8 cellular contexts compared by ENCODE assay signal in genomic region chr3:99638244-99638948, GRCh38. TPM values are rescaled to one million over a fixed set of nuclear protein-coding genes. Genes with fewer than 3 reads are reported as not detected.
DNase-seq lines count a peak whose midpoint lies in the region; ATAC-seq and TF ChIP-seq lines count a peak whose summit lies in the region.

COL8A1 (plus strand) TSS chr3:99638594; CDS start chr3:99790683, 152,089 bp downstream.

- peak; percentile 19 for DNase-seq in Calu3
- DNase-seq in PC-3 = peak; percentile 76
- DNase-seq in MM.1S = no peak
- DNase-seq in GM19238 (ENCODE audit: insufficient read length, low spot score) = no peak

- H3K4me2 ChIP-seq in PC-3 (ENCODE audit: low read length) (peak within 1 kb of the TSS; percentile 92), MM.1S (ENCODE audit: low read depth, low read length) (no peak within 1 kb of the TSS)

- CTCF ChIA-PET in Calu3 (lab: Charles Lee) = interaction anchor here (0.6 kb wide), 1 partner anchor 482 kb away, joined by 4 read pairs; no protein-coding TSS in a partner anchor
- CTCF ChIA-PET in PC-3 (lab: Charles Lee) = interaction anchor here (0.6 to 1.2 kb wide), 3 partner anchors 8 to 699 kb away, joined by 3 read pairs; no protein-coding TSS in a partner anchor

- ATAC-seq in PC-3 (peak; percentile 63), esophagus mucosa (peak; percentile 44), HG02798 (IDR thresholded peaks at IDR 0.05; ENCODE audit: poor library complexity, unreplicated experiment) (no peak), GM21825 (IDR thresholded peaks at IDR 0.05; ENCODE audit: unreplicated experiment) (no peak)

- H2AFZ ChIP-seq in PC-3 (ENCODE audit: low read length) (peak within 1 kb of the TSS; percentile 87), MM.1S (ENCODE audit: low read length) (no peak within 1 kb of the TSS)

- H3K4me1 Mint-ChIP-seq in Calu3 (ENCODE audit: low read depth, unreplicated experiment) = peaks cover 41% of the 10 kb centered on the region

- H3K27me3 ChIP-seq in PC-3 (ENCODE audit: low read length) (no peaks in the 10 kb centered on the region), muscle layer of colon (ENCODE audit: control insufficient read depth in 1 of 2, insufficient read depth in 2 of 2, low read length in 2 of 2) (no peaks in the 10 kb centered on the region), MM.1S (replicated peaks; ENCODE audit: insufficient read depth, low read length) (no peaks in the 10 kb centered on the region)

- peak within 1 kb of the TSS; percentile 79 for H3K27ac ChIP-seq in PC-3 (ENCODE audit: low read length)
- peak within 1 kb of the TSS; percentile 92 for H3K27ac ChIP-seq in muscle layer of colon (ENCODE audit: low read depth, low read length)
- no peak within 1 kb of the TSS for H3K27ac ChIP-seq in MM.1S (ENCODE audit: low read length)

- no peaks in the 10 kb centered on the region for H4K20me1 ChIP-seq in PC-3 (ENCODE audit: low read length)
- no peaks in the 10 kb centered on the region for H4K20me1 ChIP-seq in MM.1S (ENCODE audit: insufficient read depth, low read length)

- intact Hi-C loops in Calu3 (cut with micrococcal nuclease; ENCODE audit: unreplicated experiment) = no loop called here
- intact Hi-C loops in PC-3 (cut with micrococcal nuclease) = loop anchor here (2.0 to 10.0 kb wide), 3 partner anchors 140 to 464 kb away; no protein-coding TSS in a partner anchor

- POLR2A ChIA-PET in PC-3 (lab: Charles Lee; ENCODE audit: unreplicated experiment) = interaction anchor here (0.6 to 1.2 kb wide), 7 partner anchors 29 to 308 kb away, joined by 3 to 9 read pairs (median 4); no protein-coding TSS in a partner anchor

- H3K9me3 ChIP-seq in PC-3 (ENCODE audit: low read length) (no peaks in the 10 kb centered on the region), muscle layer of colon (ENCODE audit: low read length) (no peaks in the 10 kb centered on the region), MM.1S (replicated peaks; ENCODE audit: insufficient read depth, low read length) (no peaks in the 10 kb centered on the region)

- H3K4me3 Mint-ChIP-seq in Calu3 (ENCODE audit: low read depth, unreplicated experiment) = peak within 1 kb of the TSS; percentile 81

- H3K9me3 Mint-ChIP-seq in Calu3 (ENCODE audit: low read depth, unreplicated experiment) = no peaks in the 10 kb centered on the region

- H3F3A ChIP-seq in PC-3 (ENCODE audit: low read length, unreplicated experiment) (peaks cover 4% of the 10 kb centered on the region), MM.1S (ENCODE audit: insufficient read depth, low read length) (no peaks in the 10 kb centered on the region)

- H3K9me2 ChIP-seq in PC-3 (replicated peaks; ENCODE audit: low read length) (no peaks in the 10 kb centered on the region), MM.1S (replicated peaks; ENCODE audit: insufficient read depth, low read length) (no peaks in the 10 kb centered on the region)

- no peaks in the 10 kb centered on the region for H3K79me2 ChIP-seq in PC-3 (ENCODE audit: low read length)
- H3K79me2 ChIP-seq in MM.1S (ENCODE audit: low read length) = no peaks in the 10 kb centered on the region

- H3K36me3 ChIP-seq in PC-3 (ENCODE audit: low read depth, low read length) = no peaks in the 10 kb centered on the region
- H3K36me3 ChIP-seq in muscle layer of colon (ENCODE audit: insufficient read depth, low read length) = no peaks in the 10 kb centered on the region
- H3K36me3 ChIP-seq in MM.1S (replicated peaks; ENCODE audit: insufficient read depth, low read length) = no peaks in the 10 kb centered on the region

- peaks cover 14% of the 10 kb centered on the region for H3K36me3 Mint-ChIP-seq in Calu3 (ENCODE audit: insufficient read depth, unreplicated experiment)

- H3K27me3 Mint-ChIP-seq in Calu3 (ENCODE audit: unreplicated experiment) = no peaks in the 10 kb centered on the region

- H3K9ac ChIP-seq in PC-3 (ENCODE audit: low read length) (peak within 1 kb of the TSS; percentile 63), muscle layer of colon (ENCODE audit: low read length) (peak within 1 kb of the TSS; percentile 70), MM.1S (ENCODE audit: low read length) (no peak within 1 kb of the TSS)

- BruUV-seq in Calu3 (replicated peaks; lab: Mats Ljungman, UMichigan) (no TSS peak), PC-3 (replicated peaks; lab: Mats Ljungman, UMichigan) (TSS peak; percentile 68)

- H3K4me3 ChIP-seq in PC-3 (ENCODE audit: low read length) (peak within 1 kb of the TSS; percentile 72), muscle layer of colon (ENCODE audit: low read depth in 1 of 2, low read length in 2 of 2) (peak within 1 kb of the TSS; percentile 70 to 84), MM.1S (ENCODE audit: low read length) (no peak within 1 kb of the TSS)

- TF ChIP-seq CTCF in Calu3 (IDR thresholded peaks at IDR 0.05; ENCODE audit: unreplicated experiment) (no peak), PC-3 (conservative IDR thresholded peaks at IDR 0.05; ENCODE audit: low read depth, low read length) (no peak), MM.1S (IDR thresholded peaks at IDR 0.05; ENCODE audit: low read length) (no peak)

- H3K27ac Mint-ChIP-seq in Calu3 (ENCODE audit: unreplicated experiment) = peak within 1 kb of the TSS; percentile 48

- H3K4me1 ChIP-seq in PC-3 (ENCODE audit: insufficient read depth, low read length) (peaks cover 36% of the 10 kb centered on the region), muscle layer of colon (ENCODE audit: insufficient read depth, low read length) (peaks cover 6% of the 10 kb centered on the region), MM.1S (ENCODE audit: low read length) (no peaks in the 10 kb centered on the region)

RNA-seq across cellular contexts. Expression of gene COL8A1, which starts in this region (rescaled TPM):
- total RNA-seq in Calu3 (2022) (0.71 and 1.1 TPM in 2 replicates), PC-3 (2014; rRNA removed) (2.4 and 3.8 TPM in 2 replicates), esophagus mucosa (2.2 TPM)

Comparison
In these comparisons a context has a peak if more than half of its experiments do, and no peak if none do; other contexts are left out.
1. DNase-seq: peak in Calu3 (single experiment) and PC-3 (single experiment); none in MM.1S (single experiment) and GM19238 (single experiment).
2. ATAC-seq: peak in PC-3 (single experiment) and esophagus mucosa (single experiment); none in HG02798 (single experiment) and GM21825 (single experiment).